In the genomic region with DNA sequence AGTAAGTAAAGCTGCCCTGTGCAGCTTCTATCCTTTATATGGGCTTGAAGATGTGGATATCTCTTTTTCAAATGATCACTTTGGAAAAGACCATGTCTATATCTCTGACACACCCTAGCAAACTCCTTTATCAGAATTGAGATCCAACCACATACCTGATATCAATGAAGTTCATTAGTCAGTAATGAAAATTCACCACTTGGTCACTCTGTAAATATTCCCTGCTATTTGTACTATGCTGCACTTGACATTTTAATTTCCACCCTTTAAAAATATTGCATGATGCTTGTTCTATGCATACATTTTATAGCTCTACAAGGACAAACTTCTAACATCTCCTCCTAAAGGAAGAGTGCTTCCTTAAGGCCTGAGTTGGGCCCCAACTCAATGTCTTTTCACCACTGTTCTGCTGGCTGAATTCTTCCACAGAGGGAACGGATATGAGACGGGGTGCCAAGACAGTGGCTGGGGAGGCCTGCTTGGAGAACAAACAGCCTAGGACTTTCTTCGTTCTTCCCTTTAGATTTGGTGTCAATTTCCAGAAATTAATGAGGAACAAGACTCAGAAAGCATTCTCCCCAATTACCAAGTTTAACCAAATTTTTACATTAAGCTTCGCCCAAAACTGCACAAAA, we compare ENCODE assay signal across 33 cellular contexts. TPM values are rescaled to one million over a fixed set of nuclear protein-coding genes. Genes with fewer than 3 reads are reported as not detected.
"Had no signal": no experiment of that assay in that cellular context is flagged by ENCODE, and none has a peak within 500 bp of the region (broad histone marks: within the 10 kb centered on the region; RNA-seq: fewer than 3 reads in every experiment).

A gene with protein sequence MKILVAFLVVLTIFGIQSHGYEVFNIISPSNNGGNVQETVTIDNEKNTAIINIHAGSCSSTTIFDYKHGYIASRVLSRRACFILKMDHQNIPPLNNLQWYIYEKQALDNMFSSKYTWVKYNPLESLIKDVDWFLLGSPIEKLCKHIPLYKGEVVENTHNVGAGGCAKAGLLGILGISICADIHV (minus strand): TSS at position 7 of the 635 bp plus-strand sequence. CDS start 32 bp downstream, outside the sequence.

- H3K4me2 ChIP-seq: hepatocyte, smooth muscle cell had no signal

- H2AFZ ChIP-seq: hepatocyte, parathyroid adenoma had no signal

- ATAC-seq: foreskin keratinocyte; gastroesophageal sphincter; heart left ventricle; natural killer cell; sciatic nerve; stimulated activated naive CD8-positive, alpha-beta T cell treated with anti-CD3 and anti-CD28 coated beads, Interleukin-15, amount 100 ng/mL, for 72 hours had no signal

- H3K27ac Mint-ChIP-seq: endodermal cell, natural killer cell, progenitor cell of endocrine pancreas had no signal

- H3K4me1 Mint-ChIP-seq: endodermal cell; natural killer cell; stimulated activated naive CD8-positive, alpha-beta T cell treated with anti-CD3 and anti-CD28 coated beads, Interleukin-15, amount 100 ng/mL, for 72 hours had no signal

- H3K4me3 ChIP-seq: esophagus muscularis mucosa, gastroesophageal sphincter, heart left ventricle, hepatocyte, left ventricle myocardium inferior, smooth muscle cell, thyroid gland had no signal

- H3K36me3 Mint-ChIP-seq: natural killer cell had no signal

- H3K4me1 ChIP-seq: esophagus muscularis mucosa, foreskin keratinocyte, gastroesophageal sphincter, left ventricle myocardium inferior, parathyroid adenoma, thyroid gland had no signal

- H3K27me3 ChIP-seq: esophagus muscularis mucosa, foreskin keratinocyte, gastroesophageal sphincter, hepatocyte, neutrophil, thyroid gland had no signal

- H3K9ac ChIP-seq: parathyroid adenoma had no signal

- H3K9me3 ChIP-seq: esophagus muscularis mucosa, gastroesophageal sphincter, left ventricle myocardium inferior, neutrophil, thyroid gland had no signal

- H3K9me3 Mint-ChIP-seq: endodermal cell, natural killer cell had no signal

- DNase-seq: central memory CD4-positive, alpha-beta T cell; effector CD8-positive, alpha-beta T cell; endodermal cell; foreskin keratinocyte; heart left ventricle; kidney; left ventricle myocardium inferior; mesendoderm; natural killer cell; stimulated activated CD4-positive, alpha-beta T cell treated with anti-CD3 and anti-CD28 coated beads, Interleukin-12 subunit alpha, Interleukin-12 subunit beta, amount 100 ng/mL, for 4 hours; stimulated activated CD4-positive, alpha-beta T cell treated with anti-CD3 and anti-CD28 coated beads, Interleukin-1b, Interleukin-23, amount 100 ng/mL, for 48 hours; stimulated activated CD4-positive, alpha-beta T cell treated with anti-CD3 and anti-CD28 coated beads, Interleukin-4, amount 100 ng/mL, for 1 hour; stimulated activated CD8-positive, alpha-beta memory T cell treated with anti-CD3 and anti-CD28 coated beads, Interleukin-4, amount 100 ng/mL, for 48 hours; stimulated activated naive CD4-positive, alpha-beta T cell; stimulated activated naive CD8-positive, alpha-beta T cell treated with anti-CD3 and anti-CD28 coated beads, Interleukin-15, amount 100 ng/mL, for 72 hours; thyroid gland; trophoblast cell had no signal

- H3K27ac ChIP-seq: esophagus muscularis mucosa, foreskin keratinocyte, gastroesophageal sphincter, heart left ventricle, hepatocyte, left ventricle myocardium inferior, neutrophil, parathyroid adenoma, thyroid gland had no signal

- H3K36me3 ChIP-seq: esophagus muscularis mucosa, gastroesophageal sphincter, heart left ventricle, left ventricle myocardium inferior, neutrophil, thyroid gland had no signal

- H3K4me3 Mint-ChIP-seq: endodermal cell; natural killer cell; stimulated activated naive CD8-positive, alpha-beta T cell treated with anti-CD3 and anti-CD28 coated beads, Interleukin-15, amount 100 ng/mL, for 72 hours had no signal

RNA-seq across cellular contexts. Expression of the gene that starts here (rescaled TPM):
- total RNA-seq: cerebellum, endodermal cell, endothelial cell of umbilical vein, epithelial cell of proximal tubule, esophagus muscularis mucosa, fibroblast of lung, foreskin keratinocyte, gastroesophageal sphincter, heart left ventricle, hepatocyte, kidney, left ventricle myocardium inferior, lung microvascular endothelial cell, natural killer cell, omental fat pad, progenitor cell of endocrine pancreas, sciatic nerve, smooth muscle cell, subcutaneous adipose tissue, thyroid gland had no signal
- polyA plus RNA-seq: endothelial cell of umbilical vein, fibroblast of lung, foreskin keratinocyte, heart left ventricle, hepatocyte, neural cell, smooth muscle cell had no signal
